In the genomic region with DNA sequence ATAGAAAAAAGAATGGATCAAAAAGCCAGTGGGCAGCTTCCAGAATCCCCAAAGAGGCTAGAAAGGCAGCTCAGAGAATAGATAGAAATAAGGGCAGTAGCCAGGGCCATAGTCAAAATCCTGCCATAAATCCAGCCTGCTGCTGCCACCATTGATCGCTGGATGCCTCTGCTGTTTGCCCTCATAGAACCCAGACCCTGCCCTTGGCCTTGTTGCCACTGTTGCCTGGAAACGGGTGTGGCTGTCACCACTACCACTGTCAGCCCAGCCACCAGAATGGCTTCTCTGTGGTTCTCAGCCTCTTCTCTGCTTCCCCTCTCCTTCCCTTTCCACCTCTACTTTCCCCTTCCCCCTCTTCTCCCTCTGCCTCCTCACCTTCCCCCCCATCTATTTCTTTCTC, we compare ENCODE assay signal across 13 cellular contexts. TPM values are rescaled to one million over a fixed set of nuclear protein-coding genes. Genes with fewer than 3 reads are reported as not detected.
A peak's percentile ranks its signal among the peaks of the same experiment; 100 is the strongest.
DNase-seq lines count a peak whose midpoint lies in the region; ATAC-seq and TF ChIP-seq lines count a peak whose summit lies in the region.
"Had no signal": no experiment of that assay in that cellular context is flagged by ENCODE, and none has a peak within 500 bp of the region (broad histone marks: within the 10 kb centered on the region; RNA-seq: fewer than 3 reads in every experiment).

No MANE protein-coding gene starts in this region.

- POLR2A ChIA-PET in activated naive CD8-positive, alpha-beta T cell treated with anti-CD3 and anti-CD28 coated beads, Interleukin-2, amount 10 ng/mL, durations not matched to agents 7 days and 5 days (lab: Charles Lee) = no interaction called here

- H3K4me3 ChIP-seq in Peyer's patch = no peak overlapping the region
- H3K4me3 ChIP-seq in effector memory CD4-positive, alpha-beta T cell (ENCODE audit: insufficient read depth, low read depth, low read length, poor library complexity, severe bottlenecking) = no peak overlapping the region
- H3K4me3 ChIP-seq: cardiac muscle cell, left ventricle myocardium inferior, ovary, stomach had no signal

- H3K27me3 Mint-ChIP-seq in activated naive CD8-positive, alpha-beta T cell treated with anti-CD3 and anti-CD28 coated beads, Interleukin-2, amount 10 ng/mL, durations not matched to agents 7 days and 5 days = peaks cover 34% of the 10 kb centered on the region
- no peaks in the 10 kb centered on the region for H3K27me3 Mint-ChIP-seq in activated naive CD8-positive, alpha-beta T cell treated with anti-CD3 and anti-CD28 coated beads for 36 hours

- peaks cover 0 to 2% (median 0%) of the 10 kb centered on the region in 4 donors for H3K4me1 ChIP-seq in Peyer's patch
- H3K4me1 ChIP-seq in effector memory CD4-positive, alpha-beta T cell (ENCODE audit: control insufficient read depth, insufficient read depth, low read length, poor library complexity, severe bottlenecking) = no peaks in the 10 kb centered on the region
- H3K4me1 ChIP-seq: stomach had no signal

- no peaks in the 10 kb centered on the region for H3K36me3 Mint-ChIP-seq in activated naive CD8-positive, alpha-beta T cell treated with anti-CD3 and anti-CD28 coated beads, Interleukin-2, amount 10 ng/mL, durations not matched to agents 7 days and 5 days
- no peaks in the 10 kb centered on the region for H3K36me3 Mint-ChIP-seq in activated naive CD8-positive, alpha-beta T cell treated with anti-CD3 and anti-CD28 coated beads for 36 hours
- no peaks in the 10 kb centered on the region for H3K36me3 Mint-ChIP-seq in stimulated activated effector memory CD8-positive, alpha-beta T cell treated with anti-CD3 and anti-CD28 coated beads, Interleukin-12 subunit alpha, Interleukin-12 subunit beta, amount 100 ng/mL, for 72 hours

- H3K9me3 Mint-ChIP-seq in activated naive CD8-positive, alpha-beta T cell treated with anti-CD3 and anti-CD28 coated beads, Interleukin-2, amount 10 ng/mL, durations not matched to agents 7 days and 5 days = peaks cover 1% of the 10 kb centered on the region
- no peaks in the 10 kb centered on the region for H3K9me3 Mint-ChIP-seq in activated naive CD8-positive, alpha-beta T cell treated with anti-CD3 and anti-CD28 coated beads for 36 hours
- H3K9me3 Mint-ChIP-seq in stimulated activated effector memory CD8-positive, alpha-beta T cell treated with anti-CD3 and anti-CD28 coated beads, Interleukin-12 subunit alpha, Interleukin-12 subunit beta, amount 100 ng/mL, for 72 hours = no peaks in the 10 kb centered on the region

- no peak for TF ChIP-seq POLR2A in Peyer's patch (IDR thresholded peaks at IDR 0.05)

- H3K27ac ChIP-seq in Peyer's patch = no peak overlapping the region
- no peak overlapping the region for H3K27ac ChIP-seq in effector memory CD4-positive, alpha-beta T cell (ENCODE audit: insufficient read depth, low read length, poor library complexity, severe bottlenecking)
- H3K27ac ChIP-seq: cardiac muscle cell, left ventricle myocardium inferior, ovary, stomach had no signal

- H3K4me3 Mint-ChIP-seq in activated naive CD8-positive, alpha-beta T cell treated with anti-CD3 and anti-CD28 coated beads, Interleukin-2, amount 10 ng/mL, durations not matched to agents 7 days and 5 days = no peak overlapping the region
- no peak overlapping the region for H3K4me3 Mint-ChIP-seq in activated naive CD8-positive, alpha-beta T cell treated with anti-CD3 and anti-CD28 coated beads for 36 hours
- no peak overlapping the region for H3K4me3 Mint-ChIP-seq in stimulated activated effector memory CD8-positive, alpha-beta T cell treated with anti-CD3 and anti-CD28 coated beads, Interleukin-12 subunit alpha, Interleukin-12 subunit beta, amount 100 ng/mL, for 72 hours

- no peaks in the 10 kb centered on the region for H3K9me3 ChIP-seq in Peyer's patch
- no peaks in the 10 kb centered on the region for H3K9me3 ChIP-seq in effector memory CD4-positive, alpha-beta T cell (ENCODE audit: control insufficient read depth, low read length)
- H3K9me3 ChIP-seq: left ventricle myocardium inferior, ovary, stomach had no signal

- no peak for TF ChIP-seq CTCF in Peyer's patch (IDR thresholded peaks at IDR 0.05)

- peaks cover 17% of the 10 kb centered on the region for H3K4me1 Mint-ChIP-seq in activated naive CD8-positive, alpha-beta T cell treated with anti-CD3 and anti-CD28 coated beads, Interleukin-2, amount 10 ng/mL, durations not matched to agents 7 days and 5 days
- peaks cover 3% of the 10 kb centered on the region for H3K4me1 Mint-ChIP-seq in activated naive CD8-positive, alpha-beta T cell treated with anti-CD3 and anti-CD28 coated beads for 36 hours
- peaks cover 21% of the 10 kb centered on the region for H3K4me1 Mint-ChIP-seq in stimulated activated effector memory CD8-positive, alpha-beta T cell treated with anti-CD3 and anti-CD28 coated beads, Interleukin-12 subunit alpha, Interleukin-12 subunit beta, amount 100 ng/mL, for 72 hours

- no peaks in the 10 kb centered on the region for H3K27me3 ChIP-seq in Peyer's patch
- no peaks in the 10 kb centered on the region for H3K27me3 ChIP-seq in effector memory CD4-positive, alpha-beta T cell (replicated peaks; ENCODE audit: control insufficient read depth, insufficient read depth, low read length, poor library complexity, severe bottlenecking)
- H3K27me3 ChIP-seq: cardiac muscle cell, ovary, stomach had no signal

- DNase-seq in activated naive CD8-positive, alpha-beta T cell treated with anti-CD3 and anti-CD28 coated beads, Interleukin-2, amount 10 ng/mL, durations not matched to agents 7 days and 5 days = peak; percentile 41
- DNase-seq in activated naive CD8-positive, alpha-beta T cell treated with anti-CD3 and anti-CD28 coated beads for 36 hours = no peak
- DNase-seq in Peyer's patch (peak; percentile 40 to 68 (median 52)), NCI-H82 (lab: John Stamatoyannopoulos, UW) (no peak), NCI-H146 (lab: John Stamatoyannopoulos, UW) (no peak)
- DNase-seq in effector memory CD4-positive, alpha-beta T cell = peak in 2 of 3 donors; percentile 5 to 28
- no peak for DNase-seq in stimulated activated effector memory CD8-positive, alpha-beta T cell treated with anti-CD3 and anti-CD28 coated beads, Interleukin-12 subunit alpha, Interleukin-12 subunit beta, amount 100 ng/mL, for 72 hours (ENCODE audit: low spot score in 2 of 2)
- DNase-seq: left ventricle myocardium inferior, NCI-H2081, ovary, stomach had no signal

- peak; percentile 58 for ATAC-seq in activated naive CD8-positive, alpha-beta T cell treated with anti-CD3 and anti-CD28 coated beads, Interleukin-2, amount 10 ng/mL, durations not matched to agents 7 days and 5 days (ENCODE audit: low read depth)
- peak; percentile 50 for ATAC-seq in stimulated activated effector memory CD8-positive, alpha-beta T cell treated with anti-CD3 and anti-CD28 coated beads, Interleukin-12 subunit alpha, Interleukin-12 subunit beta, amount 100 ng/mL, for 72 hours
- ATAC-seq in HG03280 (IDR thresholded peaks at IDR 0.05; ENCODE audit: unreplicated experiment) = no peak

- H3K36me3 ChIP-seq in Peyer's patch = no peaks in the 10 kb centered on the region
- no peaks in the 10 kb centered on the region for H3K36me3 ChIP-seq in effector memory CD4-positive, alpha-beta T cell (ENCODE audit: control insufficient read depth, insufficient read depth, low read length)
- H3K36me3 ChIP-seq: cardiac muscle cell, left ventricle myocardium inferior, ovary, stomach had no signal

- H3K27ac Mint-ChIP-seq in activated naive CD8-positive, alpha-beta T cell treated with anti-CD3 and anti-CD28 coated beads, Interleukin-2, amount 10 ng/mL, durations not matched to agents 7 days and 5 days = no peak overlapping the region
- H3K27ac Mint-ChIP-seq in activated naive CD8-positive, alpha-beta T cell treated with anti-CD3 and anti-CD28 coated beads for 36 hours = no peak overlapping the region
- no peak overlapping the region for H3K27ac Mint-ChIP-seq in stimulated activated effector memory CD8-positive, alpha-beta T cell treated with anti-CD3 and anti-CD28 coated beads, Interleukin-12 subunit alpha, Interleukin-12 subunit beta, amount 100 ng/mL, for 72 hours

RNA-seq across cellular contexts. Expression of gene HHEX, which starts 57.8 kb away (rescaled TPM):
- under 1 TPM in 1 of 2 experiments, not detected in 1; 0.37 TPM for total RNA-seq in activated naive CD8-positive, alpha-beta T cell treated with anti-CD3 and anti-CD28 coated beads, Interleukin-2, amount 10 ng/mL, durations not matched to agents 7 days and 5 days
- total RNA-seq in activated naive CD8-positive, alpha-beta T cell treated with anti-CD3 and anti-CD28 coated beads for 36 hours = under 1 TPM; 0.38 to 0.56 TPM
- 10 to 100 TPM in 1 of 4 donors, 1 to 10 TPM in 3; 3.2 to 40.4 (median 4.2) TPM for total RNA-seq in Peyer's patch

Comparison
In these comparisons a context has a peak if more than half of its experiments do, and no peak if none do; other contexts are left out.
1. DNase-seq: peak in activated naive CD8-positive, alpha-beta T cell treated with anti-CD3 and anti-CD28 coated beads, Interleukin-2, amount 10 ng/mL, durations not matched to agents 7 days and 5 days (single experiment), Peyer's patch (3 of 3) and effector memory CD4-positive, alpha-beta T cell (2 of 3); none in activated naive CD8-positive, alpha-beta T cell treated with anti-CD3 and anti-CD28 coated beads for 36 hours (single experiment), stimulated activated effector memory CD8-positive, alpha-beta T cell treated with anti-CD3 and anti-CD28 coated beads, Interleukin-12 subunit alpha, Interleukin-12 subunit beta, amount 100 ng/mL, for 72 hours (0 of 2), NCI-H82 (single experiment) and NCI-H146 (single experiment).